ENCODE assay signal across 8 cellular contexts in the genomic region with DNA sequence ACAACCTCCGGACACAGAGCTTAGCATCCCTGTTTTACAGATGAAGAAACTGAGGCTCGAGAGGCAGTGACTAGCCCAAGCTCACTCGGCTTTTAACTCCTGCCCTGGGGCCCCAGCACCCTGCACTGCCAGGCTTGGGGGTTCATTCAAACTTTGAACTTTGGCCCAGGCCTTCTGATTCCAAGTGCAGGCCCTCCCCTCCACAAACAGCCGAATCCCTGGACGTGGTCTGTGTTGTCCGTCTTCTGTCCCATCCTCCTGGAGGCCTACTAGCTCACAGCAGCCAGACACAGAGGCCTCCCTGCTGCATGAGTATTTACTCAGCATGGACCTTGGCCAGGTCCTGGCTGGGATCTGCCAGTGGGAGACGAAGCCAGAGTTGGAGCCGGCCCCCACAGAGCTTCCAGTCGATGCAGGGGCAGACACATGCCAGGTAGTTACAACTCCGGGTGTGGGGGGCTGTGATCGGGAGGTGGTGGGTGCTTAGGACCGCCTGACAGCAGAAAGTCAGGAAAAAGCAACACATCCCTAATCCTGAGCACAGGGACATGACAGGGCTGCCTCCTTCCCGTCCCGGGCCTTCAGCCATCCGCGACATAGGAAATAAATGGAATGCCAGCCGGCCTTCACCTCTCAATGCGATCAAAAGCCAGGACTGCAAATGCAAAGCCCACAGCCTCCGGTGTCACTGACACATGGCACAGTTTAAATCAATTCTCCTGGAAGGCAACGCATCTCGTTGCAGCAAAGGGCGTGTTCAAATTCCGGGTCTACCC. TPM values are rescaled to one million over a fixed set of nuclear protein-coding genes. Genes with fewer than 3 reads are reported as not detected.
DNase-seq lines count a peak whose midpoint lies in the region; ATAC-seq and TF ChIP-seq lines count a peak whose summit lies in the region.

No MANE protein-coding gene starts in this region.

- no peak for ATAC-seq in T-helper 17 cell

- H2BK5ac ChIP-seq in neuronal stem cell (ENCODE audit: low read length): peak overlapping the region; percentile 26

- H3K4me1 Mint-ChIP-seq in CD4-positive, alpha-beta memory T cell: peaks cover 72 to 98% (median 89%) of the 10 kb centered on the region in 4 donors
- peaks cover 84% of the 10 kb centered on the region for H3K4me1 Mint-ChIP-seq in T-helper 17 cell

- peak overlapping the region; percentile 92 for H3K18ac ChIP-seq in neuronal stem cell (ENCODE audit: low read length)

- peak overlapping the region; percentile 46 for H3K4ac ChIP-seq in neuronal stem cell (ENCODE audit: low read length)

- POLR2A ChIA-PET in CD4-positive, alpha-beta memory T cell (lab: Charles Lee; ENCODE audit: partially characterized antibody): interaction anchor here (0.7 to 20.6 kb wide), 7 partner anchors 8 to 150 kb away, joined by 3 to 599 read pairs (median 5); a partner anchor contains a TSS

- peak overlapping the region; percentile 93 for H3K23ac ChIP-seq in neuronal stem cell (ENCODE audit: low read depth, low read length, poor library complexity)

- H3K14ac ChIP-seq in neuronal stem cell (ENCODE audit: low read length): peak overlapping the region; percentile 77

- no peaks in the 10 kb centered on the region for H3K27me3 ChIP-seq in CD4-positive, alpha-beta memory T cell (ENCODE audit: insufficient read depth, low read length)
- H3K27me3 ChIP-seq in neuronal stem cell (ENCODE audit: control insufficient read depth in 3 of 3, insufficient read depth in 3 of 3, low read depth in 1 of 3, low read length in 3 of 3): peaks cover 0 to 2% (median 0%) of the 10 kb centered on the region in 3 experiments

- H3K27me3 Mint-ChIP-seq in CD4-positive, alpha-beta memory T cell: no peaks in the 10 kb centered on the region
- H3K27me3 Mint-ChIP-seq in T-helper 17 cell: no peaks in the 10 kb centered on the region

- CTCF ChIA-PET in CD4-positive, alpha-beta memory T cell (lab: Charles Lee; ENCODE audit: partially characterized antibody): interaction anchor here (0.8 to 12.4 kb wide), 5 partner anchors 9 to 127 kb away, joined by 3 to 206 read pairs (median 3); no protein-coding TSS in a partner anchor

- peak overlapping the region; percentile 98 to 100 (median 100) for H3K27ac Mint-ChIP-seq in CD4-positive, alpha-beta memory T cell
- peak overlapping the region; percentile 100 for H3K27ac Mint-ChIP-seq in T-helper 17 cell

- peak overlapping the region; percentile 91 to 98 (median 94) for H3K4me3 Mint-ChIP-seq in CD4-positive, alpha-beta memory T cell
- peak overlapping the region; percentile 94 for H3K4me3 Mint-ChIP-seq in T-helper 17 cell

- H3K9ac ChIP-seq in neuronal stem cell (ENCODE audit: low read depth, low read length, poor library complexity): peak overlapping the region; percentile 79

- peak in 1 of 5 donors; percentile 21 for DNase-seq in CD4-positive, alpha-beta memory T cell
- no peak for DNase-seq in T-helper 17 cell
- DNase-seq in fibroblast of mammary gland (ENCODE audit: low read depth): peak; percentile 72
- DNase-seq in neuronal stem cell (ENCODE audit: low spot score): no peak
- no peak for DNase-seq in NCI-H2081 treated with DMSO at 0.1 percent for 48 hours (lab: John Stamatoyannopoulos, UW)
- no peak for DNase-seq in NCI-H526 treated with DMSO at 0.1 percent for 48 hours (lab: John Stamatoyannopoulos, UW)
- DNase-seq in NCI-H2196 (lab: John Stamatoyannopoulos, UW; ENCODE audit: unreplicated experiment): no peak
- no peak for DNase-seq in DMS114 treated with DMSO at 0.1 percent for 48 hours (lab: John Stamatoyannopoulos, UW; ENCODE audit: unreplicated experiment)

- no peaks in the 10 kb centered on the region for H3K36me3 ChIP-seq in CD4-positive, alpha-beta memory T cell (ENCODE audit: insufficient read depth, low read length)
- H3K36me3 ChIP-seq in neuronal stem cell (replicated peaks in 1 of 2; ENCODE audit: control insufficient read depth in 2 of 2, insufficient read depth in 2 of 2, low read length in 2 of 2): no peaks in the 10 kb centered on the region

- peaks cover 5% of the 10 kb centered on the region for H3K79me1 ChIP-seq in neuronal stem cell (ENCODE audit: low read depth, low read length)

- H2BK12ac ChIP-seq in neuronal stem cell (ENCODE audit: low read length): peak overlapping the region; percentile 99

- H2BK15ac ChIP-seq in neuronal stem cell (ENCODE audit: low read length): peak overlapping the region; percentile 66

- peak overlapping the region; percentile 99 for H4K91ac ChIP-seq in neuronal stem cell (ENCODE audit: low read depth, low read length, poor library complexity)

- peak overlapping the region; percentile 11 for H3K4me2 ChIP-seq in neuronal stem cell (ENCODE audit: insufficient read depth, low read length, poor library complexity, severe bottlenecking)

- peak; percentile 8 for TF ChIP-seq CTCF in fibroblast of mammary gland (conservative IDR thresholded peaks at IDR 0.05; ENCODE audit: control insufficient read depth, insufficient read depth, low read depth, low read length)

- H3K4me3 ChIP-seq in CD4-positive, alpha-beta memory T cell (ENCODE audit: low read length in 2 of 2): peak overlapping the region; percentile 59 to 65
- H3K4me3 ChIP-seq in fibroblast of mammary gland (ENCODE audit: control insufficient read depth, low read depth, low read length): no peak overlapping the region
- peak overlapping the region in 1 of 2 donors; percentile 19 for H3K4me3 ChIP-seq in neuronal stem cell (ENCODE audit: low read length in 2 of 2)

- H3K4me1 ChIP-seq in CD4-positive, alpha-beta memory T cell (ENCODE audit: insufficient read depth, low read length): peaks cover 100% of the 10 kb centered on the region
- peaks cover 32 to 43% of the 10 kb centered on the region in 2 donors for H3K4me1 ChIP-seq in neuronal stem cell (ENCODE audit: control insufficient read depth in 2 of 2, insufficient read depth in 1 of 2, low read depth in 1 of 2, low read length in 2 of 2)

- peak overlapping the region; percentile 86 for H2AFZ ChIP-seq in neuronal stem cell (ENCODE audit: low read length)

- H3K9me3 Mint-ChIP-seq in CD4-positive, alpha-beta memory T cell: no peaks in the 10 kb centered on the region

- no peak overlapping the region for H4K8ac ChIP-seq in neuronal stem cell (ENCODE audit: low read depth, low read length)

- intact Hi-C loops in CD4-positive, alpha-beta memory T cell (cut with micrococcal nuclease): no loop called here

- peak overlapping the region; percentile 90 for H2AK5ac ChIP-seq in neuronal stem cell (ENCODE audit: low read depth, low read length)

- no peaks in the 10 kb centered on the region for H3K9me3 ChIP-seq in CD4-positive, alpha-beta memory T cell (ENCODE audit: control insufficient read depth in 1 of 2, low read length in 2 of 2)
- H3K9me3 ChIP-seq in T-helper 17 cell (ENCODE audit: control insufficient read depth, low read length, poor library complexity, severe bottlenecking) (no peaks in the 10 kb centered on the region), neuronal stem cell (replicated peaks in 1 of 2; ENCODE audit: control insufficient read depth in 2 of 2, insufficient read depth in 1 of 2, low read depth in 1 of 2, low read length in 2 of 2) (no peaks in the 10 kb centered on the region)

- peak overlapping the region; percentile 98 for H3K27ac ChIP-seq in CD4-positive, alpha-beta memory T cell (ENCODE audit: low read depth, low read length)
- peak overlapping the region; percentile 71 for H3K27ac ChIP-seq in neuronal stem cell (replicated peaks; ENCODE audit: low read length)

- peak overlapping the region; percentile 1 for H2BK120ac ChIP-seq in neuronal stem cell (ENCODE audit: low read depth, low read length)

- WGBS in neuronal stem cell (ENCODE audit: extremely low coverage in 2 of 2, insufficient read length in 2 of 2, insufficient replicate concordance in 1 of 2), 2 donors: no CpG with 5 or more reads among the region's 23 CpGs

- peaks cover 3 to 21% of the 10 kb centered on the region in 2 donors for H3K36me3 Mint-ChIP-seq in CD4-positive, alpha-beta memory T cell
- H3K36me3 Mint-ChIP-seq in T-helper 17 cell (ENCODE audit: low read depth): no peaks in the 10 kb centered on the region

RNA-seq across cellular contexts. Expression of a gene that starts 7.4 kb away (rescaled TPM):
- 10 to 100 TPM; 39.0 to 41.3 TPM for total RNA-seq in CD4-positive, alpha-beta memory T cell
- polyA plus RNA-seq in CD4-positive, alpha-beta memory T cell: 1 to 10 TPM; 1.3 to 5.2 TPM
- 100 to 1,000 TPM in 1 of 2 donors, 10 to 100 TPM in 1; 99.8 to 119 TPM for total RNA-seq in T-helper 17 cell
- 3.4 TPM for polyA plus RNA-seq in neuronal stem cell (2013, experiment 1 of 2)
- 3.3 TPM for polyA plus RNA-seq in neuronal stem cell (2013, experiment 2 of 2)

RNA-seq across cellular contexts. Expression of a gene that starts 46.7 kb away (rescaled TPM):
- total RNA-seq in CD4-positive, alpha-beta memory T cell: 1 to 10 TPM; 1.4 to 1.5 TPM
- 1 to 10 TPM; 1.1 to 1.6 TPM for polyA plus RNA-seq in CD4-positive, alpha-beta memory T cell
- 1 to 10 TPM; 1.1 to 1.2 TPM for total RNA-seq in T-helper 17 cell
- polyA plus RNA-seq in neuronal stem cell (2013, experiment 1 of 2): 11.9 TPM
- polyA plus RNA-seq in neuronal stem cell (2013, experiment 2 of 2): 11.5 TPM
